14 cellular contexts compared by ENCODE assay signal in the genomic region with DNA sequence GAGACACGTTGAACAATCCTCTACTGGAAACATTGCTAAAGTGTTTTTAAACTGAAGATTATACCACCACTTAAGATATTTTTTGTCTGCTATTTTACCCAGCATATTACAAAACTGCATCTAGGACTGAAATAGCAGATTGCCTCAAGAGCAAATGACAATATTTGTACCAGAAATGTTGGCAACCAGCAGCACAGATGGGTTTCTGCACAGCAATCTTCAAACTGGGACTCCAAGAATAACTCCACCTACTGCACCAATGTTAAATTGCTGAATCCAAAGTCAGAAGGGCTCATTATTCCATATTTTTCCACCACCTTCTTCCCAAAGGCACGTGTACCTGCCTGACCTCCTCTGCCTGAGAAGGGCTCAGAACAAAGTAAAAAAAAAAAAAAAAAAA.
DNase-seq lines count a peak whose midpoint lies in the region; ATAC-seq, FAIRE-seq and TF ChIP-seq lines count a peak whose summit lies in the region.
"Had no signal": no experiment of that assay in that cellular context is flagged by ENCODE, and none has a peak within 500 bp of the region (broad histone marks: within the 10 kb centered on the region; RNA-seq: fewer than 3 reads in every experiment).

No MANE protein-coding gene starts in this region.

- H3K27ac ChIP-seq in heart right ventricle (peak overlapping the region in 6 of 10 donors; percentile 20 to 91 (median 74)), spleen (peak overlapping the region in 6 of 8 donors; percentile 1 to 82 (median 35))
- H3K27ac ChIP-seq: 22Rv1, ovary had no signal

- peak; percentile 14 for DNase-seq in DMS 273 (lab: John Stamatoyannopoulos, UW; ENCODE audit: unreplicated experiment)
- no peak for DNase-seq in DMS 273 treated with DMSO at 0.1 percent for 48 hours (lab: John Stamatoyannopoulos, UW)
- no peak for DNase-seq in heart right ventricle
- no peak for DNase-seq in spleen
- DNase-seq in GM12891 (ENCODE audit: insufficient read length, low spot score): no peak
- no peak for DNase-seq in stimulated activated CD4-positive, alpha-beta T cell treated with anti-CD3 and anti-CD28 coated beads, Interleukin-4, amount 100 ng/mL, for 24 hours
- DNase-seq: activated naive CD4-positive, alpha-beta T cell treated with anti-CD3 and anti-CD28 coated beads, Interleukin-2, amount 50 U/mL, for 16 hours; DND-41; left lung; NCI-H146; ovary had no signal

- no peaks in the 10 kb centered on the region for H3K27me3 Mint-ChIP-seq in activated T-helper 17 cell treated with anti-CD3 and anti-CD28 coated beads, Interleukin-2, amount 50 U/mL, for 72 hours

- H3K9me3 ChIP-seq in heart right ventricle (peaks cover 0 to 17% (median 11%) of the 10 kb centered on the region in 11 donors), spleen (peaks cover 0 to 17% (median 13%) of the 10 kb centered on the region in 8 donors)

- H3K4me3 Mint-ChIP-seq in activated T-helper 17 cell treated with anti-CD3 and anti-CD28 coated beads, Interleukin-2, amount 50 U/mL, for 72 hours: peak overlapping the region; percentile 41

- peaks cover 0 to 5% (median 0%) of the 10 kb centered on the region in 9 donors for H3K36me3 ChIP-seq in heart right ventricle
- no peaks in the 10 kb centered on the region for H3K36me3 ChIP-seq in spleen
- H3K36me3 ChIP-seq: left lung, ovary had no signal

- FAIRE-seq in GM12891 (lab: Jason Lieb, UNC): no peak

- no peaks in the 10 kb centered on the region for H3K27me3 ChIP-seq in heart right ventricle
- H3K27me3 ChIP-seq in spleen (replicated peaks in 1 of 7): no peaks in the 10 kb centered on the region
- H3K27me3 ChIP-seq: left lung, ovary had no signal

- no peak overlapping the region for H3K27ac Mint-ChIP-seq in activated T-helper 17 cell treated with anti-CD3 and anti-CD28 coated beads, Interleukin-2, amount 50 U/mL, for 72 hours

- H3K4me1 ChIP-seq in heart right ventricle (peaks cover 17 to 87% (median 72%) of the 10 kb centered on the region in 9 donors), spleen (peaks cover 48 to 86% (median 75%) of the 10 kb centered on the region in 6 donors)

- ATAC-seq in activated T-helper 17 cell treated with anti-CD3 and anti-CD28 coated beads, Interleukin-2, amount 50 U/mL, for 72 hours (replicated peaks): no peak
- ATAC-seq in heart right ventricle: peak in 4 of 8 donors; percentile 8 to 32 (median 28)
- no peak for ATAC-seq in HG03097 (IDR thresholded peaks at IDR 0.05; ENCODE audit: low FRiP score, unreplicated experiment)

- TF ChIP-seq POLR2A in spleen (IDR thresholded peaks at IDR 0.05): no peak
- TF ChIP-seq POLR2A in GM12891 (IDR thresholded peaks at IDR 0.05; ENCODE audit: low read depth, low read length): no peak

- 38 to 44% methylated on average over 2 of the region's 2 CpGs for WGBS in heart right ventricle, 2 donors
- 41 to 48% (median 42%) methylated on average over 2 of the region's 2 CpGs for WGBS in spleen, 5 donors

- H3K36me3 Mint-ChIP-seq in activated T-helper 17 cell treated with anti-CD3 and anti-CD28 coated beads, Interleukin-2, amount 50 U/mL, for 72 hours (ENCODE audit: low read depth): peaks cover 12% of the 10 kb centered on the region

- H3K4me3 ChIP-seq in heart right ventricle: no peak overlapping the region
- H3K4me3 ChIP-seq in spleen: no peak overlapping the region
- H3K4me3 ChIP-seq: left lung, ovary had no signal

- intact Hi-C loops in heart right ventricle (cut with DNase I) (loop anchor here in 7 of 10 donors (5.0 to 10.0 kb wide), 5 partner anchors 75 to 112 kb away; a partner anchor contains a TSS), spleen (cut with DNase I; ENCODE audit: low total_unique reads) (no loop called here)

- peak in 3 of 9 donors; percentile 13 to 40 (median 17) for TF ChIP-seq CTCF in heart right ventricle (IDR thresholded peaks at IDR 0.05)
- no peak for TF ChIP-seq CTCF in spleen (IDR thresholded peaks at IDR 0.05 in 8 of 11, conservative IDR thresholded peaks at IDR 0.05 in 3 of 11)

- peaks cover 77% of the 10 kb centered on the region for H3K4me1 Mint-ChIP-seq in activated T-helper 17 cell treated with anti-CD3 and anti-CD28 coated beads, Interleukin-2, amount 50 U/mL, for 72 hours

- peaks cover 6% of the 10 kb centered on the region for H3K9me3 Mint-ChIP-seq in activated T-helper 17 cell treated with anti-CD3 and anti-CD28 coated beads, Interleukin-2, amount 50 U/mL, for 72 hours

TF ChIP-seq in GM12891, 5 proteins besides CTCF, POLR2A, EP300 and RAD21:
- no peak for TF ChIP-seq POLR2AphosphoS5 (IDR thresholded peaks at IDR 0.05; ENCODE audit: low read depth, low read length)
- TF ChIP-seq POU2F2 (IDR thresholded peaks at IDR 0.05; ENCODE audit: low read depth, low read length): no peak
- TF ChIP-seq PAX5 (IDR thresholded peaks at IDR 0.05; ENCODE audit: insufficient read depth, low read length, severe bottlenecking): no peak
- no peak for TF ChIP-seq SPI1 (IDR thresholded peaks at IDR 0.05; ENCODE audit: low read depth, low read length)
- no peak for TF ChIP-seq TAF1 (IDR thresholded peaks at IDR 0.05; ENCODE audit: low read depth, low read length)
